1 cellular context compared by ENCODE assay signal in the genomic region with DNA sequence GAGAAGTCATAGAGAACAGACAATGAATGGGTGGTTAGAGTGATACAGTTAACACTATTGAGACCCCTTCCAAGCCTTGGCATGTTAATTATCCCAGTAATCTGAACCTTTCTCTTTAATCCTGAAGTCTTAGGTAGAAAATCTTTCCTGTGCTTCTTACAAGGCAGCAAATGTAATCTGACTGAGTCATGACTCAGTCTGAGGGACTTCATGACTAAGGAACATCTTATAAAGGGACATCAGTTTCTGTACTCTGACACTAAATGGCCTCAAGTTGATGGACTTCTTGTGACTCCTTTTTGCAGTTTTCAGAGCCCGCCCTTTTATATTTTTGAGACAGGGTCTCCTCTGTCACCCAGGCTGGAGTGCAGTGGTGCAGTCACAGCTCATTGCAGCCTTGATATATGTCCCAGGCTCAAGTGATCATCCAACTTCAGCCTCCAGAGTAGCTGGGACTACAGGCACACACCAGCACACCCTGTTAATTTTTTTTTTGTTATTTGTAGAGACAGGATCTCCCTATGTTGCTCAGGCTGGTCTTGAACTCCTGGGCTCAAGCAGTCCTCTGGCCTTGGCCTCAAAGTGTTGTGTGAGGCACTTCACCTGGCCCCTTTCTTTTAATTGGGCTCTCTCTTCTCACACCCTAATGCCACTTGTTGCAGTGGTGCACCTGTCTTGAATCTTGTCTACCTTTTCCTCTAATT.
TF ChIP-seq lines count a peak whose summit lies in the region.

No MANE protein-coding gene starts in this region.

TF ChIP-seq in HEK293, 187 proteins besides CTCF, POLR2A, EP300 and RAD21:
- TF ChIP-seq ZNF747 (tag by site-specific recombination; IDR thresholded peaks at IDR 0.05) (no peak), SCRT2 (tag by site-specific recombination; IDR thresholded peaks at IDR 0.05) (peak; percentile 62)
